Comparison of ENCODE assay signal across 23 cellular contexts in genomic region chr7:95910341-95910740, GRCh38.
"Had no signal": no experiment of that assay in that cellular context is flagged by ENCODE, and none has a peak within 500 bp of the region (broad histone marks: within the 10 kb centered on the region; RNA-seq: fewer than 3 reads in every experiment).

No MANE protein-coding gene starts in this region.

- FAIRE-seq: TTC549 had no signal

- H3K4me3 ChIP-seq: cardiac muscle cell, PC-9 had no signal

- H3K4me2 ChIP-seq: KMS-11, PC-9 had no signal

- H3K9ac ChIP-seq: KMS-11 had no signal

- H3K4me1 Mint-ChIP-seq: activated CD4-positive, alpha-beta T cell treated with anti-CD3 and anti-CD28 coated beads, Interleukin-2, amount 10 ng/mL, durations not matched to agents 7 days and 5 days; activated naive CD4-positive, alpha-beta T cell treated with anti-CD3 and anti-CD28 coated beads, Interleukin-2, amount 10 ng/mL, durations not matched to agents 7 days and 5 days; activated naive CD8-positive, alpha-beta T cell treated with anti-CD3 and anti-CD28 coated beads for 36 hours; activated T-helper 17 cell treated with anti-CD3 and anti-CD28 coated beads, Interleukin-2, amount 50 U/mL, for 72 hours had no signal

- H3K36me3 Mint-ChIP-seq: activated CD4-positive, alpha-beta memory T cell treated with anti-CD3 and anti-CD28 coated beads for 36 hours; activated naive CD4-positive, alpha-beta T cell treated with anti-CD3 and anti-CD28 coated beads, Interleukin-2, amount 10 ng/mL, durations not matched to agents 7 days and 5 days; activated naive CD8-positive, alpha-beta T cell treated with anti-CD3 and anti-CD28 coated beads for 36 hours had no signal

- H2AFZ ChIP-seq: PC-9 had no signal

- H3K9me3 Mint-ChIP-seq: activated CD4-positive, alpha-beta memory T cell treated with anti-CD3 and anti-CD28 coated beads for 36 hours; activated CD4-positive, alpha-beta T cell treated with anti-CD3 and anti-CD28 coated beads, Interleukin-2, amount 10 ng/mL, durations not matched to agents 7 days and 5 days; activated naive CD4-positive, alpha-beta T cell treated with anti-CD3 and anti-CD28 coated beads, Interleukin-2, amount 10 ng/mL, durations not matched to agents 7 days and 5 days; activated naive CD8-positive, alpha-beta T cell treated with anti-CD3 and anti-CD28 coated beads for 36 hours; activated T-helper 17 cell treated with anti-CD3 and anti-CD28 coated beads, Interleukin-2, amount 50 U/mL, for 72 hours had no signal

- H3K4me3 Mint-ChIP-seq: activated CD4-positive, alpha-beta memory T cell treated with anti-CD3 and anti-CD28 coated beads for 36 hours; activated CD4-positive, alpha-beta T cell treated with anti-CD3 and anti-CD28 coated beads, Interleukin-2, amount 10 ng/mL, durations not matched to agents 7 days and 5 days; activated naive CD4-positive, alpha-beta T cell treated with anti-CD3 and anti-CD28 coated beads, Interleukin-2, amount 10 ng/mL, durations not matched to agents 7 days and 5 days; activated naive CD8-positive, alpha-beta T cell treated with anti-CD3 and anti-CD28 coated beads for 36 hours; activated T-helper 17 cell treated with anti-CD3 and anti-CD28 coated beads, Interleukin-2, amount 50 U/mL, for 72 hours had no signal

- H3K27me3 ChIP-seq: brain microvascular endothelial cell, cardiac muscle cell had no signal

- DNase-seq: activated CD4-positive, alpha-beta memory T cell treated with anti-CD3 and anti-CD28 coated beads for 36 hours; activated CD4-positive, alpha-beta T cell treated with anti-CD3 and anti-CD28 coated beads, Interleukin-2, amount 10 ng/mL, durations not matched to agents 7 days and 5 days; activated CD4-positive, CD25-positive, alpha-beta regulatory T cell; activated CD8-positive, alpha-beta memory T cell treated with anti-CD3 and anti-CD28 coated beads for 24 hours; activated gamma-delta T cell treated with Interleukin-2 at 50 U/mL for 16 hours; activated naive CD4-positive, alpha-beta T cell treated with anti-CD3 and anti-CD28 coated beads, Interleukin-2, amount 10 ng/mL, durations not matched to agents 7 days and 5 days; activated naive CD8-positive, alpha-beta T cell treated with anti-CD3 and anti-CD28 coated beads for 36 hours; activated T-cell treated with anti-CD3 and anti-CD28 coated beads, Interleukin-2, amount 50 U/mL, for 48 hours; brain microvascular endothelial cell; NCI-H1092; NCI-H1436; NCI-H1694 treated with DMSO at 0.1 percent for 48 hours; NCI-H2081; NCI-H2171 treated with DMSO at 0.1 percent for 48 hours; NCI-H226; NCI-H748 treated with DMSO at 0.1 percent for 48 hours; PC-9; SIG-M5; T1000 had no signal

- ATAC-seq: activated T-helper 17 cell treated with anti-CD3 and anti-CD28 coated beads, Interleukin-2, amount 50 U/mL, for 72 hours had no signal

- H3K27ac Mint-ChIP-seq: activated CD4-positive, alpha-beta memory T cell treated with anti-CD3 and anti-CD28 coated beads for 36 hours; activated CD4-positive, alpha-beta T cell treated with anti-CD3 and anti-CD28 coated beads, Interleukin-2, amount 10 ng/mL, durations not matched to agents 7 days and 5 days; activated naive CD4-positive, alpha-beta T cell treated with anti-CD3 and anti-CD28 coated beads, Interleukin-2, amount 10 ng/mL, durations not matched to agents 7 days and 5 days; activated naive CD8-positive, alpha-beta T cell treated with anti-CD3 and anti-CD28 coated beads for 36 hours; activated T-helper 17 cell treated with anti-CD3 and anti-CD28 coated beads, Interleukin-2, amount 50 U/mL, for 72 hours had no signal

- H3K36me3 ChIP-seq: brain microvascular endothelial cell, cardiac muscle cell had no signal

- H3K27ac ChIP-seq: brain microvascular endothelial cell, cardiac muscle cell, KMS-11, PC-9 had no signal
